Comparison of ENCODE assay signal across 2 cellular contexts in the genomic region with DNA sequence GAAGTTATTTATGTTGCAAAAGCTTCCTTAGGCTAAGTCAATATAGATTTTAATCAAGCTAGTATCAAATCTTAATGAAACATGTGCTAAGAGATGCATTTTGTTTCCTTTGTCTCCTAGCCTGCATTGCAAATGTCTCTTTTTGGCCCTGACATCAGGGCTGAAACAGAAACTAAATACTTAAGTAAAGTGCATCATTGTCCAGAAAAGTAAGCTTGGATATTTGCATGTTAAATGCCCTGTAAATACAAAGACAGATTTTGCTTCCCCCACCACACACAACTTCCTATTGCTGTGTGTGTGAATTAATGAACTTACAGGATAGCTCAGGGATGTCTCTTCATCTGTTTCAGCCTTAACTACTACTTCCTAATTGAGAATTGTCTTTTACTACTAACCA.
TF ChIP-seq lines count a peak whose summit lies in the region.

No MANE protein-coding gene starts in this region.

TF ChIP-seq in GM23338, 12 proteins besides CTCF, POLR2A, EP300 and RAD21:
- TF ChIP-seq EZH2 (IDR thresholded peaks at IDR 0.05; ENCODE audit: low read depth, unreplicated experiment): no peak
- TF ChIP-seq, protein P1, sequence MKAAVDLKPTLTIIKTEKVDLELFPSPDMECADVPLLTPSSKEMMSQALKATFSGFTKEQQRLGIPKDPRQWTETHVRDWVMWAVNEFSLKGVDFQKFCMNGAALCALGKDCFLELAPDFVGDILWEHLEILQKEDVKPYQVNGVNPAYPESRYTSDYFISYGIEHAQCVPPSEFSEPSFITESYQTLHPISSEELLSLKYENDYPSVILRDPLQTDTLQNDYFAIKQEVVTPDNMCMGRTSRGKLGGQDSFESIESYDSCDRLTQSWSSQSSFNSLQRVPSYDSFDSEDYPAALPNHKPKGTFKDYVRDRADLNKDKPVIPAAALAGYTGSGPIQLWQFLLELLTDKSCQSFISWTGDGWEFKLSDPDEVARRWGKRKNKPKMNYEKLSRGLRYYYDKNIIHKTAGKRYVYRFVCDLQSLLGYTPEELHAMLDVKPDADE (IDR thresholded peaks at IDR 0.05): no peak
- no peak for TF ChIP-seq EZH2phosphoT487 (IDR thresholded peaks at IDR 0.05; ENCODE audit: unreplicated experiment)
- TF ChIP-seq ZNF331 (CRISPR knock-in tag; IDR thresholded peaks at IDR 0.05; ENCODE audit: low read depth): no peak
- no peak for TF ChIP-seq POLR2AphosphoS5 (IDR thresholded peaks at IDR 0.05; ENCODE audit: low read depth)
- no peak for TF ChIP-seq NANOG (IDR thresholded peaks at IDR 0.05; ENCODE audit: borderline replicate concordance)
- no peak for TF ChIP-seq JUNB (IDR thresholded peaks at IDR 0.05; ENCODE audit: unreplicated experiment)
- no peak for TF ChIP-seq STAT1 (IDR thresholded peaks at IDR 0.05; ENCODE audit: unreplicated experiment)

TF ChIP-seq in IMR-90, 13 proteins besides CTCF, POLR2A, EP300 and RAD21:
- TF ChIP-seq MXI1 (IDR thresholded peaks at IDR 0.05; ENCODE audit: borderline replicate concordance, low read depth, low read length): no peak
- no peak for TF ChIP-seq FOS (IDR thresholded peaks at IDR 0.05; ENCODE audit: low read depth, low read length)
- no peak for TF ChIP-seq CHD1 (IDR thresholded peaks at IDR 0.05; ENCODE audit: low read depth, low read length)
TF ChIP-seq in IMR-90: peak in this region for 0.
